6 cellular contexts compared by ENCODE assay signal in genomic region chr14:24327914-24328313, GRCh38. TPM values are rescaled to one million over a fixed set of nuclear protein-coding genes. Genes with fewer than 3 reads are reported as not detected.
DNase-seq lines count a peak whose midpoint lies in the region; ATAC-seq and TF ChIP-seq lines count a peak whose summit lies in the region.
"Not testable (repeated sequence)": the region's sequence is repeated elsewhere in the genome, so short reads cannot be mapped to it uniquely, and the experiment has no call there.

No MANE protein-coding gene starts in this region.

- peak; percentile 57 for TF ChIP-seq RAD21 in HCT116 (IDR thresholded peaks at IDR 0.05; ENCODE audit: low read depth)
- TF ChIP-seq RAD21 in SK-N-SH (IDR thresholded peaks at IDR 0.05; ENCODE audit: low read length) = peak; percentile 37

- ATAC-seq in HCT116, heart right ventricle: not testable (repeated sequence)

- intact Hi-C loops in HCT116 (cut with micrococcal nuclease); breast epithelium (cut with DNase I; ENCODE audit: low total_unique reads); heart right ventricle (cut with DNase I); posterior cingulate gyrus (cut with DNase I): not testable (repeated sequence)

- H3K27ac ChIP-seq in HCT116 (ENCODE audit: low read depth, low read length); SK-N-SH (ENCODE audit: low read depth in 2 of 2, low read length in 1 of 2); breast epithelium: not testable (repeated sequence)
- peak overlapping the region in 1 of 10 donors; percentile 79 for H3K27ac ChIP-seq in heart right ventricle

- H3K79me2 ChIP-seq in HCT116 (ENCODE audit: insufficient read depth, low read length); SK-N-SH (ENCODE audit: insufficient read depth): not testable (repeated sequence)

- H2AFZ ChIP-seq in HCT116 (ENCODE audit: low read depth, low read length, poor library complexity, severe bottlenecking); SK-N-SH (ENCODE audit: low read depth): not testable (repeated sequence)

- TF ChIP-seq EP300 in SK-N-SH (IDR thresholded peaks at IDR 0.05; ENCODE audit: borderline replicate concordance in 1 of 2, low read depth in 1 of 2, low read length in 1 of 2) = not testable (repeated sequence)

- H3K9me2 ChIP-seq in HCT116 (ENCODE audit: insufficient read depth); SK-N-SH: not testable (repeated sequence)

- DNase-seq in AG09319 (ENCODE audit: extremely low read depth, low read depth); HCT116 (ENCODE audit: low read depth, low spot score); SK-N-SH: not testable (repeated sequence)
- DNase-seq in breast epithelium (ENCODE audit: low spot score in 2 of 2) = peak in 1 of 2 donors; percentile 47
- DNase-seq in heart right ventricle = peak; percentile 53 to 57
- DNase-seq in posterior cingulate gyrus = peak in 9 of 10 donors; percentile 54 to 94 (median 63)

- BruUV-seq in HCT116 (replicated peaks; lab: Mats Ljungman, UMichigan) = not testable (repeated sequence)

- not testable (repeated sequence) for H3K27me3 ChIP-seq in HCT116 (ENCODE audit: insufficient read depth, low read length); SK-N-SH (ENCODE audit: insufficient read depth); breast epithelium; heart right ventricle

- 7% methylated on average over 7 of the region's 9 CpGs for WGBS in SK-N-SH (ENCODE audit: low lambda C conversion rate)
- WGBS in heart right ventricle, 2 donors = 4 to 6% methylated on average over 9 of the region's 9 CpGs

- H3K4me1 ChIP-seq in HCT116 (ENCODE audit: control insufficient read depth in 1 of 2, insufficient read depth in 2 of 2, low read length in 2 of 2); breast epithelium: not testable (repeated sequence)
- H3K4me1 ChIP-seq in SK-N-SH (ENCODE audit: control insufficient read depth in 1 of 2, insufficient read depth in 2 of 2, low read depth in 1 of 2, low read length in 1 of 2) = peaks cover 0 to 12% of the 10 kb centered on the region in 2 experiments; a peak in 1 of 4 replicates
- H3K4me1 ChIP-seq in heart right ventricle = peaks cover 4 to 64% (median 14%) of the 10 kb centered on the region in 9 donors

- H3K9ac ChIP-seq in HCT116 (ENCODE audit: low read length); SK-N-SH: not testable (repeated sequence)

- not testable (repeated sequence) for H3K4me3 ChIP-seq in HCT116 (replicated peaks in 1 of 2; ENCODE audit: low read depth in 1 of 2, low read length in 2 of 2); SK-N-SH (ENCODE audit: low read depth in 2 of 2, low read length in 1 of 2); breast epithelium; heart right ventricle

- not testable (repeated sequence) for H3K4me2 ChIP-seq in HCT116 (ENCODE audit: low read length); SK-N-SH

- not testable (repeated sequence) for H3K9me3 ChIP-seq in HCT116 (ENCODE audit: control insufficient read depth in 1 of 2, insufficient read depth in 1 of 2, low read depth in 1 of 2, low read length in 2 of 2); SK-N-SH; breast epithelium; heart right ventricle

- POLR2A ChIA-PET in HCT116 (lab: Charles Lee) = not testable (repeated sequence)
- POLR2A ChIA-PET in SK-N-SH (lab: Yijun Ruan, JAX) = interaction anchor here (1.3 to 1.7 kb wide), 2 partner anchors 109 to 115 kb away, joined by 4 read pairs; partner anchors contain the start of gene SDR39U1

- RAD21 ChIA-PET in HCT116 (lab: Charles Lee; ENCODE audit: low non-redundant PET in 1 of 2, low total read pairs in 2 of 2, uncharacterized antibody in 2 of 2, unreplicated experiment in 2 of 2) = interaction anchor here (0.6 to 1.2 kb wide), 2 partner anchors 104 to 270 kb away, joined by 3 read pairs; no protein-coding TSS in a partner anchor

- TF ChIP-seq POLR2A in HCT116 (IDR thresholded peaks at IDR 0.05; ENCODE audit: borderline replicate concordance, extremely low read depth, insufficient read depth, insufficient read length); breast epithelium (IDR thresholded peaks at IDR 0.05): not testable (repeated sequence)

- not testable (repeated sequence) for H3F3A ChIP-seq in SK-N-SH (replicated peaks; ENCODE audit: insufficient read depth)

- TF ChIP-seq CTCF in AG09319 (IDR thresholded peaks at IDR 0.05; ENCODE audit: low read depth, low read length) (peak; percentile 30), HCT116 (IDR thresholded peaks at IDR 0.05 in 2 of 3, conservative IDR thresholded peaks at IDR 0.05 in 1 of 3; ENCODE audit: borderline replicate concordance in 1 of 3, insufficient read depth in 1 of 3, low read depth in 2 of 3, low read length in 2 of 3) (peak; percentile 37 to 39 (median 38); a peak in 5 of 6 replicates), SK-N-SH (IDR thresholded peaks at IDR 0.05) (peak; percentile 67), breast epithelium (IDR thresholded peaks at IDR 0.05) (peak in 2 of 3 donors; percentile 60 to 62), heart right ventricle (IDR thresholded peaks at IDR 0.05) (peak; percentile 40 to 71 (median 66))

- not testable (repeated sequence) for H4K20me1 ChIP-seq in HCT116 (ENCODE audit: insufficient read depth); SK-N-SH (ENCODE audit: insufficient read depth)

- CTCF ChIA-PET in HCT116 (lab: Charles Lee) (interaction anchor here (0.7 to 4.3 kb wide), 4 partner anchors 20 to 114 kb away, joined by 4 to 28 read pairs (median 11); no protein-coding TSS in a partner anchor), SK-N-SH (lab: Yijun Ruan, JAX) (interaction anchor here (0.6 to 14.6 kb wide), 16 partner anchors 9 to 114 kb away, joined by 3 to 115 read pairs (median 4); partner anchors contain the start of genes CBLN3, CIDEB, KHNYN and LTB4R)

- H3K36me3 ChIP-seq in HCT116 (ENCODE audit: control insufficient read depth in 1 of 2, insufficient read depth in 2 of 2, low read length in 2 of 2); SK-N-SH (replicated peaks in 1 of 2; ENCODE audit: control insufficient read depth in 1 of 2, insufficient read depth in 2 of 2, low read length in 1 of 2); breast epithelium: not testable (repeated sequence)
- H3K36me3 ChIP-seq in heart right ventricle = peaks cover 0 to 80% (median 0%) of the 10 kb centered on the region in 9 donors

TF ChIP-seq in SK-N-SH, 30 proteins besides CTCF, POLR2A, EP300 and RAD21:
- peak; percentile 26 for TF ChIP-seq SMC3 (IDR thresholded peaks at IDR 0.05; ENCODE audit: low read depth, low read length)

RNA-seq across cellular contexts. Expression of gene ADCY4, which starts 7.0 kb away (rescaled TPM):
- total RNA-seq in HCT116 (2021; ENCODE audit: unreplicated experiment) (0.86 TPM), breast epithelium (10 to 100 TPM; 13.8 to 60.6 (median 27.7) TPM), heart right ventricle (10 to 100 TPM; 17.4 to 37.0 (median 22.9) TPM)
- polyA plus RNA-seq in HCT116 (2012) = 0.10 TPM in 2 replicates
- polyA plus RNA-seq in SK-N-SH (2012; rRNA removed) (0.03 and 0.08 TPM in 2 replicates), heart right ventricle (100 to 1,000 TPM in 1 of 2 donors, 10 to 100 TPM in 1; 23.1 to 104 TPM)
- polyA plus RNA-seq in SK-N-SH (2012; cell fraction: cytosol; rRNA removed) = 0.07 TPM in 1 of 2 replicates, not detected in the other
- 0.39 and 0.62 TPM in 2 replicates for polyA plus RNA-seq in SK-N-SH (2012; cell fraction: nucleus; rRNA removed)

RNA-seq across cellular contexts. Expression of gene RIPK3, which starts 11.9 kb away (rescaled TPM):
- total RNA-seq in HCT116 (2021; ENCODE audit: unreplicated experiment) = not detected
- polyA plus RNA-seq in HCT116 (2012) = not detected in 2 replicates
- not detected in 2 replicates for polyA plus RNA-seq in SK-N-SH (2012; rRNA removed)
- polyA plus RNA-seq in SK-N-SH (2012; cell fraction: cytosol; rRNA removed) = not detected in 2 replicates
- not detected in 2 replicates for polyA plus RNA-seq in SK-N-SH (2012; cell fraction: nucleus; rRNA removed)
- 10 to 100 TPM; 10.7 to 13.4 (median 12.0) TPM for total RNA-seq in breast epithelium
- total RNA-seq in heart right ventricle = 1 to 10 TPM; 1.7 to 4.9 (median 3.5) TPM
- polyA plus RNA-seq in heart right ventricle = 1 to 10 TPM; 4.9 to 7.1 TPM

RNA-seq across cellular contexts. Expression of gene LTB4R, which starts 16.6 kb away (rescaled TPM):
- total RNA-seq in HCT116 (2021; ENCODE audit: unreplicated experiment) (14.8 TPM), breast epithelium (10 to 100 TPM in 2 of 3 donors, 1 to 10 TPM in 1; 5.7 to 18.4 (median 12.8) TPM), heart right ventricle (1 to 10 TPM in 7 of 10 donors, under 1 TPM in 3; 0.76 to 3.1 (median 1.8) TPM)
- 10.4 and 12.6 TPM in 2 replicates for polyA plus RNA-seq in HCT116 (2012)
- polyA plus RNA-seq in SK-N-SH (2012; rRNA removed) (11.9 and 14.0 TPM in 2 replicates), heart right ventricle (1 to 10 TPM; 3.2 to 3.7 TPM)
- polyA plus RNA-seq in SK-N-SH (2012; cell fraction: cytosol; rRNA removed) = 0.72 and 1.2 TPM in 2 replicates
- 187 and 244 TPM in 2 replicates for polyA plus RNA-seq in SK-N-SH (2012; cell fraction: nucleus; rRNA removed)

RNA-seq across cellular contexts. Expression of gene LTB4R2, which starts 18.0 kb away (rescaled TPM):
- 15.4 TPM for total RNA-seq in HCT116 (2021; ENCODE audit: unreplicated experiment)
- 7.1 and 7.9 TPM in 2 replicates for polyA plus RNA-seq in HCT116 (2012)
- polyA plus RNA-seq in SK-N-SH (2012; rRNA removed) = 8.2 and 12.2 TPM in 2 replicates
- polyA plus RNA-seq in SK-N-SH (2012; cell fraction: cytosol; rRNA removed) = 0.51 and 0.59 TPM in 2 replicates
- polyA plus RNA-seq in SK-N-SH (2012; cell fraction: nucleus; rRNA removed) = 87.2 and 146 TPM in 2 replicates
- total RNA-seq in breast epithelium = 10 to 100 TPM in 1 of 3 donors, 1 to 10 TPM in 2; 8.5 to 11.1 (median 9.4) TPM
- total RNA-seq in heart right ventricle = 1 to 10 TPM in 7 of 10 donors, under 1 TPM in 3; 0.68 to 2.4 (median 1.3) TPM
- polyA plus RNA-seq in heart right ventricle = under 1 TPM; 0.51 to 0.90 TPM

RNA-seq across cellular contexts. Expression of gene CIDEB, which starts 20.1 kb away (rescaled TPM):
- total RNA-seq in HCT116 (2021; ENCODE audit: unreplicated experiment) = 0.22 TPM
- 0.07 TPM in 1 of 2 replicates, not detected in the other for polyA plus RNA-seq in HCT116 (2012)
- polyA plus RNA-seq in SK-N-SH (2012; rRNA removed) = 0.03 and 0.05 TPM in 2 replicates
- polyA plus RNA-seq in SK-N-SH (2012; cell fraction: cytosol; rRNA removed) = 0.05 TPM in 1 of 2 replicates, not detected in the other
- polyA plus RNA-seq in SK-N-SH (2012; cell fraction: nucleus; rRNA removed) = 0.04 and 0.20 TPM in 2 replicates
- total RNA-seq in breast epithelium = 10 to 100 TPM in 2 of 3 donors, 1 to 10 TPM in 1; 8.0 to 14.4 (median 10.4) TPM
- total RNA-seq in heart right ventricle = 1 to 10 TPM; 1.9 to 6.0 (median 3.5) TPM
- polyA plus RNA-seq in heart right ventricle = 1 to 10 TPM; 4.3 to 4.8 TPM
